In the genomic region with DNA sequence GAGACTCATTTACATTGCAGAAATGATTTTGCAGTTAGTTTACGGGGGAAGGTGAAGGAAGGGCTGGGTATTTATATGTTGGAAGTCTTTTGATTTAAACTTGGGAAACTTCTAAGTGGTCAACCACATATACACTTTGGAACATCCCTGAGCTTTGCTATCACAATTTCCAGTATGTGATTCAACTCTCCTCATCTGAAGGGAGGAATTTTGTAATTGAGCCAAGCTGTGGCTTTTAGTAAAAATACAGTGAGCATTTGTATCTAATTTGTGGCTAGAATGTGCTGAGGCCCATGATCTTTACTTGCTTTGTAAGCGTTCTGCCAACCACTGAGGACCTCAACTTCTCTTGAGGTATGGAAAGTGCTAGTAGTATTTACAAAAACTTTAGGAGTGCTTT, we compare ENCODE assay signal across 18 cellular contexts.
DNase-seq lines count a peak whose midpoint lies in the region; ATAC-seq, FAIRE-seq and TF ChIP-seq lines count a peak whose summit lies in the region.
"Had no signal": no experiment of that assay in that cellular context is flagged by ENCODE, and none has a peak within 500 bp of the region (broad histone marks: within the 10 kb centered on the region; RNA-seq: fewer than 3 reads in every experiment).

No MANE protein-coding gene starts in this region.

- H3K36me3 Mint-ChIP-seq in astrocyte (ENCODE audit: low read depth, unreplicated experiment), result no peaks in the 10 kb centered on the region
- H3K36me3 Mint-ChIP-seq in activated CD4-positive, alpha-beta T cell treated with anti-CD3 and anti-CD28 coated beads for 36 hours (ENCODE audit: low read depth), result no peaks in the 10 kb centered on the region
- H3K36me3 Mint-ChIP-seq: CD4-positive, CD25-positive, alpha-beta regulatory T cell had no signal

- no peak overlapping the region for H3K4me3 Mint-ChIP-seq in astrocyte (ENCODE audit: unreplicated experiment)
- H3K4me3 Mint-ChIP-seq in activated CD4-positive, alpha-beta T cell treated with anti-CD3 and anti-CD28 coated beads for 36 hours, result no peak overlapping the region
- H3K4me3 Mint-ChIP-seq: B cell; CD4-positive, CD25-positive, alpha-beta regulatory T cell had no signal

- H3K36me3 ChIP-seq in Karpas-422 (ENCODE audit: insufficient read depth, low read length) (no peaks in the 10 kb centered on the region), astrocyte (ENCODE audit: insufficient read depth, low read length) (no peaks in the 10 kb centered on the region), smooth muscle cell (ENCODE audit: low read depth) (no peaks in the 10 kb centered on the region), OCI-LY7 (ENCODE audit: insufficient read depth, low read length) (no peaks in the 10 kb centered on the region), tibial artery (no peaks in the 10 kb centered on the region)

- intact Hi-C loops in OCI-LY7 (cut with micrococcal nuclease; ENCODE audit: unreplicated experiment), result no loop called here
- intact Hi-C loops in tibial artery (cut with DNase I; ENCODE audit: low total_unique reads), result no loop called here
- intact Hi-C loops in activated CD4-positive, alpha-beta T cell treated with anti-CD3 and anti-CD28 coated beads for 36 hours (cut with DNase I, micrococcal nuclease), result no loop called here

- H3F3A ChIP-seq in smooth muscle cell (ENCODE audit: low read depth), result no peaks in the 10 kb centered on the region

- no peaks in the 10 kb centered on the region for H3K4me1 Mint-ChIP-seq in astrocyte (ENCODE audit: low read depth, unreplicated experiment)
- H3K4me1 Mint-ChIP-seq in activated CD4-positive, alpha-beta T cell treated with anti-CD3 and anti-CD28 coated beads for 36 hours, result no peaks in the 10 kb centered on the region
- H3K4me1 Mint-ChIP-seq: B cell; CD4-positive, CD25-positive, alpha-beta regulatory T cell had no signal

- no peak overlapping the region for H3K9ac ChIP-seq in Karpas-422 (ENCODE audit: low read length)
- no peak overlapping the region for H3K9ac ChIP-seq in astrocyte (ENCODE audit: low read length)
- H3K9ac ChIP-seq in smooth muscle cell (ENCODE audit: low read depth), result no peak overlapping the region

- H3K27ac ChIP-seq in Karpas-422 (ENCODE audit: low read length) (no peak overlapping the region), astrocyte (ENCODE audit: low read depth, low read length) (no peak overlapping the region), smooth muscle cell (ENCODE audit: low read depth) (peak overlapping the region; percentile 54), OCI-LY7 (ENCODE audit: low read depth, low read length, poor library complexity, severe bottlenecking) (no peak overlapping the region), tibial artery (no peak overlapping the region)

- WGBS in smooth muscle cell (ENCODE audit: low lambda C conversion rate), result 23% methylated on average over 2 of the region's 2 CpGs

- no peak for ATAC-seq in activated CD4-positive, alpha-beta T cell treated with anti-CD3 and anti-CD28 coated beads for 36 hours

- H3K4me3 ChIP-seq in Karpas-422 (ENCODE audit: low read length) (no peak overlapping the region), astrocyte (ENCODE audit: insufficient read depth, low read depth, low read length) (no peak overlapping the region), fibroblast of mammary gland (ENCODE audit: control insufficient read depth, low read depth, low read length) (no peak overlapping the region), smooth muscle cell (no peak overlapping the region), OCI-LY7 (ENCODE audit: low read depth, low read length, poor library complexity, severe bottlenecking) (no peak overlapping the region), tibial artery (no peak overlapping the region)

- H4K20me1 ChIP-seq in Karpas-422 (ENCODE audit: insufficient read depth, low read depth, low read length), result no peaks in the 10 kb centered on the region
- H4K20me1 ChIP-seq in astrocyte (ENCODE audit: insufficient read depth, low read length), result no peaks in the 10 kb centered on the region
- no peaks in the 10 kb centered on the region for H4K20me1 ChIP-seq in smooth muscle cell (ENCODE audit: low read depth)
- H4K20me1 ChIP-seq in OCI-LY7 (ENCODE audit: insufficient read depth, low read length), result no peaks in the 10 kb centered on the region

- no peak for FAIRE-seq in astrocyte (lab: Jason Lieb, UNC)

- H3K4me1 ChIP-seq in Karpas-422 (ENCODE audit: low read length) (peaks cover 5% of the 10 kb centered on the region; the same call in 1 of the 2 replicates), astrocyte (ENCODE audit: insufficient read depth, low read length) (no peaks in the 10 kb centered on the region), smooth muscle cell (ENCODE audit: low read depth) (peaks cover 5% of the 10 kb centered on the region), OCI-LY7 (ENCODE audit: insufficient read depth, low read length, poor library complexity, severe bottlenecking) (no peaks in the 10 kb centered on the region), tibial artery (no peaks in the 10 kb centered on the region)

- H3K9me3 Mint-ChIP-seq in astrocyte (ENCODE audit: unreplicated experiment), result no peaks in the 10 kb centered on the region
- H3K9me3 Mint-ChIP-seq in activated CD4-positive, alpha-beta T cell treated with anti-CD3 and anti-CD28 coated beads for 36 hours (ENCODE audit: low read depth), result no peaks in the 10 kb centered on the region

- no peaks in the 10 kb centered on the region for H3K27me3 Mint-ChIP-seq in astrocyte (ENCODE audit: low read depth, unreplicated experiment)
- H3K27me3 Mint-ChIP-seq in activated CD4-positive, alpha-beta T cell treated with anti-CD3 and anti-CD28 coated beads for 36 hours, result peaks cover 6% of the 10 kb centered on the region
- H3K27me3 Mint-ChIP-seq: CD4-positive, CD25-positive, alpha-beta regulatory T cell had no signal

- DNase-seq in Karpas-422 (no peak), astrocyte (ENCODE audit: low read depth) (peak; percentile 87), fibroblast of mammary gland (ENCODE audit: low read depth) (peak; percentile 63), smooth muscle cell (lab: John Stamatoyannopoulos, UW; ENCODE audit: unreplicated experiment) (no peak), OCI-LY7 (ENCODE audit: low spot score) (no peak), OCI-M1 (lab: John Stamatoyannopoulos, UW) (no peak), tibial artery (no peak)
- DNase-seq in activated CD4-positive, alpha-beta T cell treated with anti-CD3 and anti-CD28 coated beads for 36 hours, result no peak
- DNase-seq: ACHN; CD4-positive, CD25-positive, alpha-beta regulatory T cell; DMS53; H7; NCI-H1417 treated with DMSO at 0.1 percent for 48 hours; NCI-H1930; NCI-H446; NCI-H69; NK-92 treated with Interleukin-12 subunit alpha and Interleukin-12 subunit beta, amount 100 ng/mL, for 24 hours had no signal

- H3K4me2 ChIP-seq in Karpas-422 (ENCODE audit: low read depth, low read length, poor library complexity, severe bottlenecking) (no peak overlapping the region), astrocyte (ENCODE audit: low read length) (no peak overlapping the region), smooth muscle cell (peak overlapping the region; percentile 51), OCI-LY7 (ENCODE audit: low read length) (no peak overlapping the region)

- CTCF ChIA-PET in OCI-LY7 (lab: Charles Lee; ENCODE audit: unreplicated experiment), result no interaction called here
- CTCF ChIA-PET in activated CD4-positive, alpha-beta T cell treated with anti-CD3 and anti-CD28 coated beads for 36 hours (lab: Charles Lee), result no interaction called here

- H3K9me3 ChIP-seq in Karpas-422 (ENCODE audit: low read length) (no peaks in the 10 kb centered on the region), astrocyte (ENCODE audit: insufficient read depth, low read depth, low read length) (no peaks in the 10 kb centered on the region), smooth muscle cell (replicated peaks; ENCODE audit: low read depth) (no peaks in the 10 kb centered on the region), OCI-LY7 (ENCODE audit: low read length) (no peaks in the 10 kb centered on the region), tibial artery (no peaks in the 10 kb centered on the region)

- H3K79me2 ChIP-seq in Karpas-422 (ENCODE audit: low read length) (no peaks in the 10 kb centered on the region), astrocyte (ENCODE audit: insufficient read depth, low read length) (no peaks in the 10 kb centered on the region), smooth muscle cell (ENCODE audit: low read depth) (no peaks in the 10 kb centered on the region), OCI-LY7 (ENCODE audit: insufficient read depth, low read depth, low read length) (no peaks in the 10 kb centered on the region)

- H3K9me2 ChIP-seq in Karpas-422 (replicated peaks; ENCODE audit: insufficient read depth, low read length), result no peaks in the 10 kb centered on the region
- no peaks in the 10 kb centered on the region for H3K9me2 ChIP-seq in OCI-LY7 (ENCODE audit: insufficient read depth, low read length)

- H2AFZ ChIP-seq in Karpas-422 (ENCODE audit: low read length) (0 out of 2 replicates have a peak overlapping the region, but pooled peaks have one; percentile 3), astrocyte (ENCODE audit: low read depth, low read length) (no peak overlapping the region), smooth muscle cell (ENCODE audit: low read depth) (peak overlapping the region; percentile 79), OCI-LY7 (ENCODE audit: low read length) (no peak overlapping the region)

- BruUV-seq in OCI-LY7 (replicated peaks; lab: Mats Ljungman, UMichigan), result no TSS peak

- TF ChIP-seq CTCF in astrocyte (IDR thresholded peaks at IDR 0.05; ENCODE audit: insufficient read depth, low read depth, low read length) (no peak), fibroblast of mammary gland (conservative IDR thresholded peaks at IDR 0.05; ENCODE audit: control insufficient read depth, insufficient read depth, low read depth, low read length) (no peak), smooth muscle cell (IDR thresholded peaks at IDR 0.05; ENCODE audit: borderline replicate concordance, insufficient read depth, poor library complexity, severe bottlenecking) (no peak), OCI-LY7 (conservative IDR thresholded peaks at IDR 0.05; ENCODE audit: low read length) (no peak), tibial artery (IDR thresholded peaks at IDR 0.05) (no peak)

- POLR2A ChIA-PET in OCI-LY7 (lab: Charles Lee), result interaction anchor here (0.6 kb wide), 1 partner anchor 1976 kb away, joined by 3 read pairs; no protein-coding TSS in a partner anchor
- POLR2A ChIA-PET in activated CD4-positive, alpha-beta T cell treated with anti-CD3 and anti-CD28 coated beads for 36 hours (lab: Charles Lee), result no interaction called here

- H3K27ac Mint-ChIP-seq in astrocyte (ENCODE audit: unreplicated experiment), result no peak overlapping the region
- H3K27ac Mint-ChIP-seq in activated CD4-positive, alpha-beta T cell treated with anti-CD3 and anti-CD28 coated beads for 36 hours, result no peak overlapping the region
- H3K27ac Mint-ChIP-seq: B cell; CD4-positive, CD25-positive, alpha-beta regulatory T cell had no signal

- H3K27me3 ChIP-seq in Karpas-422 (ENCODE audit: low read length) (no peaks in the 10 kb centered on the region), astrocyte (ENCODE audit: insufficient read depth, low read length) (no peaks in the 10 kb centered on the region), smooth muscle cell (ENCODE audit: low read depth) (no peaks in the 10 kb centered on the region), tibial artery (no peaks in the 10 kb centered on the region)

Comparison
In these comparisons a context has a peak if more than half of its experiments do, and no peak if none do; other contexts are left out.
1. DNase-seq: peak in astrocyte (single experiment) and fibroblast of mammary gland (single experiment); none in Karpas-422 (single experiment), smooth muscle cell (single experiment), OCI-LY7 (single experiment), OCI-M1 (single experiment), tibial artery (0 of 2) and activated CD4-positive, alpha-beta T cell treated with anti-CD3 and anti-CD28 coated beads for 36 hours (single experiment).
2. H2AFZ ChIP-seq: peak in Karpas-422 (single experiment) and smooth muscle cell (single experiment); none in astrocyte (single experiment) and OCI-LY7 (single experiment).